27 cellular contexts compared by ENCODE assay signal in the genomic region with DNA sequence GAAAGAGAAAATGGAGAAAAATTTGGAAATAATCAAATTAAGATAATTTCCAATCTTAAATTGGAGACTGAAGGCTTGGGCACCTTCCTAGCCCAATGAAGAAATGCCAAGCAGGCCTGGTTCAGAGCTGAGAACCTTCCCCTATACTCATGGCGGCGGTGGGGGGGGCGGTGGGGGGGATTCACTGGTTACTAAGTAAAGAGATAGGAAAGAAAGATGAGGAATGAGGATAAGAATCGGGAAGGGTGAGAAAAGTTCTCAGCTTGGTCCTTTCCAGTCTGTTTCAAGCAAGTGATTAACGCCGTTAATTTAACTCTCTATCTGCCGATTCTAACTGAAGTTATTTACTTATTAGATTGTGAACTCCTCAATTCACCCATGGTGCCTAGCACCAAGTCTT.
"Had no signal": no experiment of that assay in that cellular context is flagged by ENCODE, and none has a peak within 500 bp of the region (broad histone marks: within the 10 kb centered on the region; RNA-seq: fewer than 3 reads in every experiment).

No MANE protein-coding gene starts in this region.

- H3K27ac Mint-ChIP-seq: natural killer cell; nephron; neural progenitor cell; progenitor cell of endocrine pancreas; stimulated activated effector memory CD8-positive, alpha-beta T cell treated with anti-CD3 and anti-CD28 coated beads, Interleukin-12 subunit alpha, Interleukin-12 subunit beta, amount 100 ng/mL, for 72 hours; stimulated activated naive B cell treated with anti-CD40 and anti-IgM and Interleukin-4, amounts not matched to agents 10 μg/mL and 1 μg/mL and 100 μg/mL, for 72 hours; stimulated activated naive CD8-positive, alpha-beta T cell treated with anti-CD3 and anti-CD28 coated beads, Interleukin-15, Interleukin-2, amounts not matched to agents 100 ng/mL and 50 ng/mL, for 24 hours had no signal

- H3K36me3 ChIP-seq: neural progenitor cell, ovary, right lobe of liver, sigmoid colon, stomach, thoracic aorta, thyroid gland, tibial nerve, vagina had no signal

- FAIRE-seq: small intestine had no signal

- H3K9ac ChIP-seq: neural progenitor cell, parathyroid adenoma had no signal

- H3K4me2 ChIP-seq: neural progenitor cell had no signal

- H3K4me1 Mint-ChIP-seq: nephron had no signal

- H3K9me3 Mint-ChIP-seq: natural killer cell; nephron; neural progenitor cell; stimulated activated effector memory CD8-positive, alpha-beta T cell treated with anti-CD3 and anti-CD28 coated beads, Interleukin-12 subunit alpha, Interleukin-12 subunit beta, amount 100 ng/mL, for 72 hours; stimulated activated naive B cell treated with anti-CD40 and anti-IgM and Interleukin-4, amounts not matched to agents 10 μg/mL and 1 μg/mL and 100 μg/mL, for 72 hours; stimulated activated naive CD8-positive, alpha-beta T cell treated with anti-CD3 and anti-CD28 coated beads, Interleukin-15, Interleukin-2, amounts not matched to agents 100 ng/mL and 50 ng/mL, for 24 hours had no signal

- H3K4me3 Mint-ChIP-seq: natural killer cell; nephron; neural progenitor cell; stimulated activated effector memory CD8-positive, alpha-beta T cell treated with anti-CD3 and anti-CD28 coated beads, Interleukin-12 subunit alpha, Interleukin-12 subunit beta, amount 100 ng/mL, for 72 hours; stimulated activated naive B cell treated with anti-CD40 and anti-IgM and Interleukin-4, amounts not matched to agents 10 μg/mL and 1 μg/mL and 100 μg/mL, for 72 hours; stimulated activated naive CD8-positive, alpha-beta T cell treated with anti-CD3 and anti-CD28 coated beads, Interleukin-15, Interleukin-2, amounts not matched to agents 100 ng/mL and 50 ng/mL, for 24 hours had no signal

- H3K27ac ChIP-seq: neural progenitor cell, ovary, parathyroid adenoma, psoas muscle, right lobe of liver, sigmoid colon, stomach, thoracic aorta, thyroid gland, tibial nerve, upper lobe of left lung, vagina had no signal

- H3K27me3 ChIP-seq: neural progenitor cell, ovary, right lobe of liver, sigmoid colon, stomach, thyroid gland, tibial nerve, upper lobe of left lung, vagina had no signal

- H3K4me3 ChIP-seq: neural progenitor cell, ovary, psoas muscle, right lobe of liver, sigmoid colon, stomach, thoracic aorta, thyroid gland, tibial nerve, upper lobe of left lung, vagina had no signal

- H3K36me3 Mint-ChIP-seq: natural killer cell had no signal

- H3K4me1 ChIP-seq: parathyroid adenoma, psoas muscle, right lobe of liver, sigmoid colon, stomach, thyroid gland, tibial nerve, upper lobe of left lung, vagina had no signal

- DNase-seq: natural killer cell; occipital lobe; ovary; posterior cingulate gyrus; psoas muscle; right cardiac atrium; right lobe of liver; sigmoid colon; small intestine; stimulated activated CD4-positive, alpha-beta T cell treated with anti-CD3 and anti-CD28 coated beads, Interleukin-15, amount 100 ng/mL, for 24 hours; stimulated activated CD4-positive, alpha-beta T cell treated with anti-CD3 and anti-CD28 coated beads, Interleukin-2, amount 100 ng/mL, for 24 hours; stimulated activated CD4-positive, alpha-beta T cell treated with anti-CD3 and anti-CD28 coated beads, Interleukin-2, amount 100 ng/mL, for 48 hours; stimulated activated CD4-positive, alpha-beta T cell treated with anti-CD3 and anti-CD28 coated beads, Interleukin-4, amount 100 ng/mL, for 24 hours; stimulated activated naive B cell treated with anti-CD40 and anti-IgM and Interleukin-4, amounts not matched to agents 10 μg/mL and 1 μg/mL and 100 μg/mL, for 72 hours; stimulated activated naive CD4-positive, alpha-beta T cell treated with Interleukin-2 at 50 U/mL for 16 hours; stomach; thyroid gland; upper lobe of left lung had no signal

- ATAC-seq: natural killer cell; psoas muscle; right cardiac atrium; stimulated activated effector memory CD8-positive, alpha-beta T cell treated with anti-CD3 and anti-CD28 coated beads, Interleukin-12 subunit alpha, Interleukin-12 subunit beta, amount 100 ng/mL, for 72 hours; stimulated activated naive B cell treated with anti-CD40 and anti-IgM and Interleukin-4, amounts not matched to agents 10 μg/mL and 1 μg/mL and 100 μg/mL, for 72 hours had no signal

- H3K27me3 Mint-ChIP-seq: progenitor cell of endocrine pancreas; stimulated activated naive B cell treated with anti-CD40 and anti-IgM and Interleukin-4, amounts not matched to agents 10 μg/mL and 1 μg/mL and 100 μg/mL, for 72 hours; stimulated activated naive CD8-positive, alpha-beta T cell treated with anti-CD3 and anti-CD28 coated beads, Interleukin-15, Interleukin-2, amounts not matched to agents 100 ng/mL and 50 ng/mL, for 24 hours had no signal

- H3K9me3 ChIP-seq: ovary, psoas muscle, right lobe of liver, sigmoid colon, stomach, thoracic aorta, thyroid gland, tibial nerve, upper lobe of left lung, vagina had no signal

- H3K79me2 ChIP-seq: parathyroid adenoma had no signal
